ENCODE assay signal across 37 cellular contexts in the genomic region with DNA sequence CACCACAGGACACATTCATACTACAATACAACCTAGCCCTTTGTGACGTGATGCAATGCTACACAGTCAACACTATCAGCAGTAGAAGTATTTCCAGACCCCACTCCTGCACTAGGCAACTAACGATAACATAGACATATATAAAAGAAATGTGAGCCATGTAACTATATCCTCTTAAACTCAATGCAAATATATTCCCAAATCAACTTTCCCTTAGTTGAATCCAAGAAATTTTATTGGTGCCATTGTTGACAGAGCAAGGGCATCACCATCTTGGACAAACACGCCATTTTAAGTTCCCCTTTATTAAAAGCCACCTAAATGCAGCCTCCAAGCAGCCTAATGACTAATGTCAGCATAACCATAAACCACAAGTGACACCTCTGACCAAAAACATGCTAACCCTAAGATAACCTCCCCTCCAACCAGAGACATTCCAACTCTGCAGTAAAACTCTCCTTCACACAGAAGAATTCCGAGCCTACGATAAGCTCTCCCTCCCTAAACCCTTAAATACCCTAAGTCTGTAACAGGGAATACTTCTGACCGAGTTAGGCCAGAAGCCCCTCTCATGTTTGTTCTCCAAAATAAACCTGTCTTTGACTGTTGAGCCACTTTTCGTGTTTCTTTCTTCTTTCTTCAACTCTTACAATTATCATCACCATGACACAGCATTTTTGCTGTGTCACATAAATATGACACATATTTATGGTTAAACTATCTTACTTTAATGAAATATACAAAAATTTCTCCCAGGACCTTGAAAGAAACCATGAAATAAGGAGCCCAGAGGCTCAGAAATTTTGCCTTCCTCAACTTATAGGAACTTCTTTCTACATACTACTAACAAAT.
DNase-seq lines count a peak whose midpoint lies in the region; ATAC-seq, FAIRE-seq and TF ChIP-seq lines count a peak whose summit lies in the region.
"Had no signal": no experiment of that assay in that cellular context is flagged by ENCODE, and none has a peak within 500 bp of the region (broad histone marks: within the 10 kb centered on the region; RNA-seq: fewer than 3 reads in every experiment).

No MANE protein-coding gene starts in this region.

- POLR2A ChIA-PET in A549 (lab: Yijun Ruan, JAX): no interaction called here

- intact Hi-C loops in posterior cingulate gyrus (cut with DNase I): no loop called here

- H3K4me3 ChIP-seq in A549 (no peak overlapping the region), astrocyte of the spinal cord (ENCODE audit: low read depth, low read length) (no peak overlapping the region)
- H3K4me3 ChIP-seq: ascending aorta, esophagus muscularis mucosa, gastroesophageal sphincter, sigmoid colon, transverse colon had no signal

- H3K27ac ChIP-seq in A549: no peak overlapping the region
- H3K27ac ChIP-seq: ascending aorta, esophagus muscularis mucosa, gastroesophageal sphincter, HL-60, parathyroid adenoma, sigmoid colon, transverse colon had no signal

- 72% methylated on average over 7 of the region's 7 CpGs for WGBS in A549 (ENCODE audit: missing lambda C conversion rate)

- no peak for TF ChIP-seq POLR2A in A549 (IDR thresholded peaks at IDR 0.05; ENCODE audit: low read length)

- TF ChIP-seq RAD21 in A549 (conservative IDR thresholded peaks at IDR 0.05 in 1 of 2, IDR thresholded peaks at IDR 0.05 in 1 of 2): no peak

- H3K9me3 ChIP-seq in A549: no peaks in the 10 kb centered on the region
- H3K9me3 ChIP-seq: BE2C, esophagus muscularis mucosa, transverse colon had no signal

- FAIRE-seq in A549 (lab: Jason Lieb, UNC): no peak
- FAIRE-seq in RCC 7860 (lab: Jason Lieb, UNC): no peak
- FAIRE-seq: A204.1, colon, G401.6, islet of Langerhans had no signal

- DNase-seq in A549 (ENCODE audit: low read depth in 1 of 2, low spot score in 1 of 2): no peak
- DNase-seq in LHCN-M2 (ENCODE audit: low read depth): peak; percentile 17
- peak; percentile 14 for DNase-seq in astrocyte of the spinal cord (ENCODE audit: low read depth, low spot score)
- peak; percentile 54 for DNase-seq in iris pigment epithelial cell (ENCODE audit: low read depth)
- no peak for DNase-seq in RCC 7860 (ENCODE audit: low spot score)
- DNase-seq in glomerular visceral epithelial cell (ENCODE audit: extremely low spot score): no peak
- DNase-seq in posterior cingulate gyrus: no peak
- DNase-seq: activated CD4-positive, alpha-beta T cell treated with anti-CD3 and anti-CD28 coated beads, Interleukin-2, amount 50 U/mL, for 48 hours; activated CD4-positive, CD25-positive, alpha-beta regulatory T cell; activated CD8-positive, alpha-beta memory T cell treated with anti-CD3 and anti-CD28 coated beads, Interleukin-2, amount 50 U/mL, for 48 hours; BE2C; DMS53; effector memory CD8-positive, alpha-beta T cell; H7; left ventricle myocardium superior; NCI-H1417; NCI-H2081 treated with DMSO at 0.1 percent for 48 hours; NCI-H446; NCI-H82; OCI-M1; SHP77 treated with DMSO at 0.1 percent for 48 hours; sigmoid colon; SW 1271; T1000; transverse colon had no signal

- CTCF ChIA-PET in A549 (lab: Yijun Ruan, JAX): no interaction called here

- H3K4me2 ChIP-seq in A549: no peak overlapping the region

- TF ChIP-seq CTCF in A549 (IDR thresholded peaks at IDR 0.05): no peak
- no peak for TF ChIP-seq CTCF in astrocyte of the spinal cord (IDR thresholded peaks at IDR 0.05; ENCODE audit: low read depth, low read length)

- no peak for TF ChIP-seq EP300 in A549 (IDR thresholded peaks at IDR 0.05)

- no peak for ATAC-seq in A549
- ATAC-seq in GM18858 (IDR thresholded peaks at IDR 0.05; ENCODE audit: unreplicated experiment): no peak
- ATAC-seq: activated naive CD4-positive, alpha-beta T cell treated with anti-CD3 and anti-CD28 coated beads, Interleukin-2, amount 50 U/mL, for 72 hours; activated T-helper 17 cell treated with anti-CD3 and anti-CD28 coated beads, Interleukin-2, amount 50 U/mL, for 72 hours; effector memory CD8-positive, alpha-beta T cell; gastroesophageal sphincter; left ventricle myocardium superior had no signal

- no peaks in the 10 kb centered on the region for H3K4me1 ChIP-seq in A549
- H3K4me1 ChIP-seq: ascending aorta, BE2C, esophagus muscularis mucosa, gastroesophageal sphincter, parathyroid adenoma, sigmoid colon, transverse colon had no signal

- in situ Hi-C loops in astrocyte of the spinal cord (cut with HindIII; ENCODE audit: low sequenced_read_pairs): no loop called here

TF ChIP-seq in A549, 52 proteins besides CTCF, POLR2A, EP300 and RAD21:
- TF ChIP-seq, protein P1, sequence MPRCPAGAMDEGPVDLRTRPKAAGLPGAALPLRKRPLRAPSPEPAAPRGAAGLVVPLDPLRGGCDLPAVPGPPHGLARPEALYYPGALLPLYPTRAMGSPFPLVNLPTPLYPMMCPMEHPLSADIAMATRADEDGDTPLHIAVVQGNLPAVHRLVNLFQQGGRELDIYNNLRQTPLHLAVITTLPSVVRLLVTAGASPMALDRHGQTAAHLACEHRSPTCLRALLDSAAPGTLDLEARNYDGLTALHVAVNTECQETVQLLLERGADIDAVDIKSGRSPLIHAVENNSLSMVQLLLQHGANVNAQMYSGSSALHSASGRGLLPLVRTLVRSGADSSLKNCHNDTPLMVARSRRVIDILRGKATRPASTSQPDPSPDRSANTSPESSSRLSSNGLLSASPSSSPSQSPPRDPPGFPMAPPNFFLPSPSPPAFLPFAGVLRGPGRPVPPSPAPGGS (IDR thresholded peaks at IDR 0.05): no peak
- TF ChIP-seq RCOR1 (IDR thresholded peaks at IDR 0.05; ENCODE audit: low read depth, low read length) (no peak), NFE2L2 (conservative IDR thresholded peaks at IDR 0.05; ENCODE audit: low read length) (peak; percentile 87), EHMT2 (IDR thresholded peaks at IDR 0.05; ENCODE audit: low read depth) (no peak), MAFK (IDR thresholded peaks at IDR 0.05; ENCODE audit: partially characterized antibody) (peak; percentile 90), BHLHE40 (IDR thresholded peaks at IDR 0.05; ENCODE audit: low read depth, low read length) (no peak)

Comparison
In these comparisons a context has a peak if more than half of its experiments do, and no peak if none do; other contexts are left out.
1. DNase-seq: peak in LHCN-M2 (single experiment), astrocyte of the spinal cord (single experiment) and iris pigment epithelial cell (single experiment); none in A549 (0 of 2), RCC 7860 (single experiment), glomerular visceral epithelial cell (single experiment) and posterior cingulate gyrus (0 of 10).